ENCODE assay signal across 9 cellular contexts in the genomic region with DNA sequence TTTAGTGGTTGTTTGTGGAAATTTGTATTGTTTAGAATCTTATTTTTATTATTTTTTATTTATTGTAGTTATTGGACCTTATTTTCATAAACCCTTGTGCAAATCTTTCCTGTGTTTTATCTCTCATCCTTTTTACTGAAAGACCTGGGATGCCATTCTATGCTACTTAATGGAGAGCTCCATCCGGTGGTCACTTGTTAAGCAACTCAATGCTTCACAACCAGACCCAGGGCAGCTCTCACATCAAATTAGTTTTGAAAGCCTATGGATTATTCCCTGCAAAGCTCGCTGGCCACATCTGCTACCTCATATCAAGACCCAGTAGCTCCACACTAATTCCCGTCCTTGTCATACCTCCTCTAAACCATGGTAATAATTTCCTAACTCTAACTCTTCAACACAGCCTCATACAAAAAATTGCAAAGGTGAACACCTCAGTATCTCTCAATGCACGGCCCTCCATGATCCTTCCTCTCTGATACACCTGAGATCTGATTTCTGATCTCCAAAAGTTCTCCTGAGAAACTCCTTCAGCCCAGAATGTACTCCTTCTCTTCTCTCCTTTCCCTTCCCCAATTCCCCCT.
DNase-seq lines count a peak whose midpoint lies in the region; ATAC-seq, FAIRE-seq and TF ChIP-seq lines count a peak whose summit lies in the region.
"Had no signal": no experiment of that assay in that cellular context is flagged by ENCODE, and none has a peak within 500 bp of the region (broad histone marks: within the 10 kb centered on the region; RNA-seq: fewer than 3 reads in every experiment).

No MANE protein-coding gene starts in this region.

- no peak overlapping the region for H3K27ac Mint-ChIP-seq in GM23338
- H3K27ac Mint-ChIP-seq: natural killer cell had no signal

- H3K9me3 Mint-ChIP-seq in GM23338, result no peaks in the 10 kb centered on the region

- no peak overlapping the region for H2AFZ ChIP-seq in GM23338

- H3K36me3 ChIP-seq in GM23338 (ENCODE audit: insufficient read depth), result no peaks in the 10 kb centered on the region

- peaks cover 10% of the 10 kb centered on the region for H3K4me1 Mint-ChIP-seq in GM23338
- H3K4me1 Mint-ChIP-seq: natural killer cell had no signal

- no peaks in the 10 kb centered on the region for H3K9me2 ChIP-seq in GM23338 (ENCODE audit: insufficient read depth)

- no peak overlapping the region for H3K4me2 ChIP-seq in GM23338

- no peak overlapping the region for H3K4me3 ChIP-seq in GM23338
- no peak overlapping the region for H3K4me3 ChIP-seq in astrocyte of the spinal cord (ENCODE audit: low read depth, low read length)

- peak; percentile 83 for ATAC-seq in GM23338
- ATAC-seq: natural killer cell had no signal

- H3K27me3 Mint-ChIP-seq in GM23338 (ENCODE audit: insufficient read depth, low read depth, poor library complexity), result peaks cover 3% of the 10 kb centered on the region

- H3K27ac ChIP-seq in GM23338 (ENCODE audit: low read depth), result no peak overlapping the region

- no peak overlapping the region for H3K4me3 Mint-ChIP-seq in GM23338
- H3K4me3 Mint-ChIP-seq: natural killer cell had no signal

- in situ Hi-C loops in astrocyte of the spinal cord (cut with HindIII; ENCODE audit: low sequenced_read_pairs), result no loop called here

- DNase-seq in GM23338 (ENCODE audit: low spot score) (peak; percentile 82), NCI-H2171 treated with DMSO at 0.1 percent for 48 hours (lab: John Stamatoyannopoulos, UW) (peak; percentile 62), astrocyte of the spinal cord (ENCODE audit: low read depth, low spot score) (peak; percentile 4), pons (ENCODE audit: low spot score) (peak; percentile 53), T-helper 1 cell (no peak), GM19239 (ENCODE audit: insufficient read length, low spot score) (no peak), GDM1 (lab: John Stamatoyannopoulos, UW) (no peak)
- DNase-seq in activated CD4-positive, alpha-beta T cell treated with anti-CD3 and anti-CD28 coated beads for 4 hours, result no peak
- DNase-seq: natural killer cell had no signal

- no peaks in the 10 kb centered on the region for H4K20me1 ChIP-seq in GM23338 (replicated peaks; ENCODE audit: insufficient read depth)

- H3K79me2 ChIP-seq in GM23338 (replicated peaks; ENCODE audit: insufficient read depth), result no peaks in the 10 kb centered on the region

- H3F3A ChIP-seq in GM23338 (replicated peaks; ENCODE audit: low read depth), result no peaks in the 10 kb centered on the region

- H3K4me1 ChIP-seq in GM23338 (ENCODE audit: insufficient read depth), result peaks cover 5% of the 10 kb centered on the region

- H3K27me3 ChIP-seq in GM23338 (ENCODE audit: insufficient read depth), result no peaks in the 10 kb centered on the region

- TF ChIP-seq CTCF in GM23338 (conservative IDR thresholded peaks at IDR 0.05; ENCODE audit: low read depth in 2 of 2) (peak; percentile 71 to 73), astrocyte of the spinal cord (IDR thresholded peaks at IDR 0.05; ENCODE audit: low read depth, low read length) (peak; percentile 37)

- FAIRE-seq in GM19239 (lab: Jason Lieb, UNC), result no peak

- no peaks in the 10 kb centered on the region for H3K36me3 Mint-ChIP-seq in GM23338 (ENCODE audit: low read depth)
- H3K36me3 Mint-ChIP-seq: natural killer cell had no signal

TF ChIP-seq in GM23338, 12 proteins besides CTCF, POLR2A, EP300 and RAD21 (continues in another document):
- TF ChIP-seq, protein P1, sequence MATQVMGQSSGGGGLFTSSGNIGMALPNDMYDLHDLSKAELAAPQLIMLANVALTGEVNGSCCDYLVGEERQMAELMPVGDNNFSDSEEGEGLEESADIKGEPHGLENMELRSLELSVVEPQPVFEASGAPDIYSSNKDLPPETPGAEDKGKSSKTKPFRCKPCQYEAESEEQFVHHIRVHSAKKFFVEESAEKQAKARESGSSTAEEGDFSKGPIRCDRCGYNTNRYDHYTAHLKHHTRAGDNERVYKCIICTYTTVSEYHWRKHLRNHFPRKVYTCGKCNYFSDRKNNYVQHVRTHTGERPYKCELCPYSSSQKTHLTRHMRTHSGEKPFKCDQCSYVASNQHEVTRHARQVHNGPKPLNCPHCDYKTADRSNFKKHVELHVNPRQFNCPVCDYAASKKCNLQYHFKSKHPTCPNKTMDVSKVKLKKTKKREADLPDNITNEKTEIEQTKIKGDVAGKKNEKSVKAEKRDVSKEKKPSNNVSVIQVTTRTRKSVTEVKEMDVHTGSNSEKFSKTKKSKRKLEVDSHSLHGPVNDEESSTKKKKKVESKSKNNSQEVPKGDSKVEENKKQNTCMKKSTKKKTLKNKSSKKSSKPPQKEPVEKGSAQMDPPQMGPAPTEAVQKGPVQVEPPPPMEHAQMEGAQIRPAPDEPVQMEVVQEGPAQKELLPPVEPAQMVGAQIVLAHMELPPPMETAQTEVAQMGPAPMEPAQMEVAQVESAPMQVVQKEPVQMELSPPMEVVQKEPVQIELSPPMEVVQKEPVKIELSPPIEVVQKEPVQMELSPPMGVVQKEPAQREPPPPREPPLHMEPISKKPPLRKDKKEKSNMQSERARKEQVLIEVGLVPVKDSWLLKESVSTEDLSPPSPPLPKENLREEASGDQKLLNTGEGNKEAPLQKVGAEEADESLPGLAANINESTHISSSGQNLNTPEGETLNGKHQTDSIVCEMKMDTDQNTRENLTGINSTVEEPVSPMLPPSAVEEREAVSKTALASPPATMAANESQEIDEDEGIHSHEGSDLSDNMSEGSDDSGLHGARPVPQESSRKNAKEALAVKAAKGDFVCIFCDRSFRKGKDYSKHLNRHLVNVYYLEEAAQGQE (IDR thresholded peaks at IDR 0.05; ENCODE audit: unreplicated experiment), result no peak
- no peak for TF ChIP-seq ZNF114 (CRISPR knock-in tag; IDR thresholded peaks at IDR 0.05)
- no peak for TF ChIP-seq CREB1 (CRISPR knock-in tag; IDR thresholded peaks at IDR 0.05; ENCODE audit: low read depth)
- no peak for TF ChIP-seq EZH2 (IDR thresholded peaks at IDR 0.05; ENCODE audit: low read depth, unreplicated experiment)
- TF ChIP-seq NANOG (IDR thresholded peaks at IDR 0.05; ENCODE audit: borderline replicate concordance), result no peak
- no peak for TF ChIP-seq EZH2phosphoT487 (IDR thresholded peaks at IDR 0.05; ENCODE audit: unreplicated experiment)
- TF ChIP-seq ZNF331 (CRISPR knock-in tag; IDR thresholded peaks at IDR 0.05; ENCODE audit: low read depth), result no peak
- TF ChIP-seq, protein P2, sequence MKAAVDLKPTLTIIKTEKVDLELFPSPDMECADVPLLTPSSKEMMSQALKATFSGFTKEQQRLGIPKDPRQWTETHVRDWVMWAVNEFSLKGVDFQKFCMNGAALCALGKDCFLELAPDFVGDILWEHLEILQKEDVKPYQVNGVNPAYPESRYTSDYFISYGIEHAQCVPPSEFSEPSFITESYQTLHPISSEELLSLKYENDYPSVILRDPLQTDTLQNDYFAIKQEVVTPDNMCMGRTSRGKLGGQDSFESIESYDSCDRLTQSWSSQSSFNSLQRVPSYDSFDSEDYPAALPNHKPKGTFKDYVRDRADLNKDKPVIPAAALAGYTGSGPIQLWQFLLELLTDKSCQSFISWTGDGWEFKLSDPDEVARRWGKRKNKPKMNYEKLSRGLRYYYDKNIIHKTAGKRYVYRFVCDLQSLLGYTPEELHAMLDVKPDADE (IDR thresholded peaks at IDR 0.05), result no peak
- TF ChIP-seq JUNB (IDR thresholded peaks at IDR 0.05; ENCODE audit: unreplicated experiment), result no peak

Comparison
In these comparisons a context has a peak if more than half of its experiments do, and no peak if none do; other contexts are left out.
1. DNase-seq: peak in GM23338 (single experiment), NCI-H2171 treated with DMSO at 0.1 percent for 48 hours (single experiment), astrocyte of the spinal cord (single experiment) and pons (single experiment); none in T-helper 1 cell (0 of 5), GM19239 (single experiment), GDM1 (single experiment) and activated CD4-positive, alpha-beta T cell treated with anti-CD3 and anti-CD28 coated beads for 4 hours (0 of 2).